ENCODE assay signal across 1 cellular context in the genomic region with DNA sequence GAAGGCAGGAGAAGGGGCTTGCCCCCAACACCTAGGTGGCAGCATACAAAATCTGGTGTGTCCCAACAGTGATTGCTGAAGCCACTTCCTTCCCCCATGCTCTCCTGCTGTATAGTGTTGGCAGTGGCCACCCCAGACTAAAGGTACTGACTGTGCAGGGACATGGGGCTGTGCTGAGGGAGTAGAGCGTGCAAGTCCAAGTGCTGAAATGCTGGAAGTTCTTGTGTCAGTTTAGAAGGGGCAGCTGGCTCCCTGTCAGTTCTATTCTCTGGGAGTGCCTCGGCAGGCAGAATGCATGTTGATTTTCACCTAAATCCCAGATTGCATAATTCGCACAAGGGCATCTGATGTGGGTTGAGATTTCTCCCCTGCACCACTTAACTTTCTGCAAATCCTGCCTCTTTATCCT.
TF ChIP-seq lines count a peak whose summit lies in the region.

No MANE protein-coding gene starts in this region.

TF ChIP-seq in IMR-90, 13 proteins besides CTCF, POLR2A, EP300 and RAD21:
- TF ChIP-seq CEBPB (IDR thresholded peaks at IDR 0.05; ENCODE audit: low read depth, low read length), result peak; percentile 51; the same call in 1 of the 2 replicates
- TF ChIP-seq FOS (IDR thresholded peaks at IDR 0.05; ENCODE audit: low read depth, low read length), result no peak
